ENCODE assay signal across 34 cellular contexts in genomic region chr3:186400026-186400425, GRCh38. TPM values are rescaled to one million over a fixed set of nuclear protein-coding genes. Genes with fewer than 3 reads are reported as not detected.
"Had no signal": no experiment of that assay in that cellular context is flagged by ENCODE, and none has a peak within 500 bp of the region (broad histone marks: within the 10 kb centered on the region; RNA-seq: fewer than 3 reads in every experiment).

No MANE protein-coding gene starts in this region.

- H3K27me3 ChIP-seq: MG63 had no signal

- H3K9me3 ChIP-seq: MG63 had no signal

- H3K4me3 ChIP-seq: MG63 had no signal

- DNase-seq: Karpas-422, Kasumi-1, MG63, MM.1S, MV-4-11, NCI-H1048, NCI-H1092, NCI-H1092 treated with DMSO at 0.1 percent for 48 hours, NCI-H1105, NCI-H1105 treated with DMSO at 0.1 percent for 48 hours, NCI-H1417, NCI-H1417 treated with DMSO at 0.1 percent for 48 hours, NCI-H1436, NCI-H1436 treated with DMSO at 0.1 percent for 48 hours, NCI-H146, NCI-H1694, NCI-H1694 treated with DMSO at 0.1 percent for 48 hours, NCI-H187, NCI-H187 treated with DMSO at 0.1 percent for 48 hours, NCI-H1930, NCI-H2029, NCI-H2029 treated with DMSO at 0.1 percent for 48 hours, NCI-H2081, NCI-H2081 treated with DMSO at 0.1 percent for 48 hours, NCI-H2107, NCI-H2171, NCI-H2171 treated with DMSO at 0.1 percent for 48 hours, NCI-H2227 treated with DMSO at 0.1 percent for 48 hours, NCI-H345, NCI-H446, NCI-H446 treated with DMSO at 0.1 percent for 48 hours, NCI-H510A, NCI-H510A treated with DMSO at 0.1 percent for 48 hours had no signal

- H3K36me3 ChIP-seq: MG63 had no signal

RNA-seq across cellular contexts. Expression of gene DGKG, which starts 38.0 kb away (rescaled TPM):
- total RNA-seq: MCF 10A had no signal
